Comparison of ENCODE assay signal across 1 cellular context in genomic region chr9:94827584-94828304, GRCh38.
TF ChIP-seq lines count a peak whose summit lies in the region.

No MANE protein-coding gene starts in this region.

TF ChIP-seq in HepG2, 621 proteins besides CTCF, POLR2A, EP300 and RAD21 (continued from another document and continues in another):
- TF ChIP-seq HNF1A (IDR thresholded peaks at IDR 0.05; ENCODE audit: low read depth) (peak; percentile 58; the same call in 1 of the 2 replicates), HNF1A (CRISPR knock-in tag; IDR thresholded peaks at IDR 0.05; ENCODE audit: borderline replicate concordance) (0 out of 2 replicates have a peak, but pooled peaks have one; percentile 38), ZNF720 (CRISPR knock-in tag; IDR thresholded peaks at IDR 0.05) (no peak), GATA4 (IDR thresholded peaks at IDR 0.05; ENCODE audit: borderline replicate concordance, low read depth) (peak; percentile 38; the same call in 1 of the 2 replicates), KDM5A (IDR thresholded peaks at IDR 0.05; ENCODE audit: borderline replicate concordance, low read length) (peak; percentile 22; the same call in 1 of the 2 replicates), TCF7L2 (IDR thresholded peaks at IDR 0.05; ENCODE audit: low read depth, low read length) (peak; percentile 72), ZNF550 (CRISPR knock-in tag; IDR thresholded peaks at IDR 0.05; ENCODE audit: borderline replicate concordance) (no peak), NFIC (IDR thresholded peaks at IDR 0.05; ENCODE audit: low read length) (peak; percentile 91), DBP (CRISPR knock-in tag; IDR thresholded peaks at IDR 0.05; ENCODE audit: not compliant biosample characterization) (no peak), ZKSCAN5 (CRISPR knock-in tag; IDR thresholded peaks at IDR 0.05) (no peak), TOE1 (CRISPR knock-in tag; IDR thresholded peaks at IDR 0.05) (no peak), ELF1 (CRISPR knock-in tag; IDR thresholded peaks at IDR 0.05) (no peak), RXRB (CRISPR knock-in tag; IDR thresholded peaks at IDR 0.05; ENCODE audit: borderline replicate concordance) (peak; percentile 85), NCOA2 (CRISPR knock-in tag; IDR thresholded peaks at IDR 0.05) (peak; percentile 91), RBAK (CRISPR knock-in tag; IDR thresholded peaks at IDR 0.05) (no peak), MTA1 (CRISPR knock-in tag; IDR thresholded peaks at IDR 0.05; ENCODE audit: borderline replicate concordance) (no peak), PATZ1 (CRISPR knock-in tag; IDR thresholded peaks at IDR 0.05) (peak; percentile 87), KIAA2018 (CRISPR knock-in tag; IDR thresholded peaks at IDR 0.05; ENCODE audit: borderline replicate concordance) (no peak), LRRFIP1 (CRISPR knock-in tag; conservative IDR thresholded peaks at IDR 0.05) (no peak), PAWR (CRISPR knock-in tag; IDR thresholded peaks at IDR 0.05; ENCODE audit: borderline replicate concordance) (no peak), ZBTB4 (CRISPR knock-in tag; IDR thresholded peaks at IDR 0.05; ENCODE audit: borderline replicate concordance) (no peak), SMC3 (IDR thresholded peaks at IDR 0.05; ENCODE audit: low read length) (peak; percentile 23; the same call in 1 of the 2 replicates), ZNF234 (CRISPR knock-in tag; conservative IDR thresholded peaks at IDR 0.05) (no peak), MAF1 (CRISPR knock-in tag; IDR thresholded peaks at IDR 0.05; ENCODE audit: borderline replicate concordance) (no peak), U2AF1 (optimal IDR thresholded peaks at IDR 0.05; ENCODE audit: low read depth, low read length) (no peak), ZBTB42 (CRISPR knock-in tag; IDR thresholded peaks at IDR 0.05) (no peak), NCOA5 (CRISPR knock-in tag; IDR thresholded peaks at IDR 0.05) (no peak), ZFP36 (IDR thresholded peaks at IDR 0.05; ENCODE audit: borderline replicate concordance, low read depth, low read length, partially characterized antibody) (no peak), ZNF512B (CRISPR knock-in tag; IDR thresholded peaks at IDR 0.05; ENCODE audit: borderline replicate concordance) (no peak), NR0B2 (CRISPR knock-in tag; IDR thresholded peaks at IDR 0.05) (no peak), TBX3 (IDR thresholded peaks at IDR 0.05; ENCODE audit: borderline replicate concordance) (no peak)
